ENCODE assay signal across 1 cellular context in the genomic region with DNA sequence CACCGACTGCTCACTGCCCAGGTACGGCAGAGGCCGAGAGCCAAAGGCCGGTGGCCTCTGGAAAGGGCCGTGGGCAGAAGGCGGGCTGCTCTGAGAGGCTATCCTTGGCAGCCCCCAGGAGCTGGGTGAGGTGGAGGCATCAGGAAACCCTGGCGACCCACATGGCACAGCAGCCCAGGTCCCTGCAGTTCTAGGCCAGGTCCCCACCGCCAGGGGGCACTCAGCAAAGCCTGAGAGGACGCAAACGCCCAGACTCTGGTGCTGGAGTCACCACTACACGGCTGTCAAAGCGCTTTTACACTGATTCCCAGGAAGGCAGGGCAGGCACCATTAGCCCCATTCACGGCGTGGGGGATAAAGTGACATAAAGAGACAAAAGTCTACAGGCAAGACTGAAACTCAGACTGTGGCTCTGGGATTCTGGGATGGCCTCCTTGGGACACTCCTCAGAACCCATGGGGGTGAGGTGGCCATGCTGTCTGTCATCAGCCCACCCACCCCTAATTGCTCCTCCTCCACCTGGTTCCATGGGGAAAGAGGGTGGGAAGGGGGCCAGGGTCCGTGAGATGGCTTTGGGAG.
TF ChIP-seq lines count a peak whose summit lies in the region.

No MANE protein-coding gene starts in this region.

TF ChIP-seq in IMR-90, 13 proteins besides CTCF, POLR2A, EP300 and RAD21 (continued from another document):
- no peak for TF ChIP-seq CEBPB (IDR thresholded peaks at IDR 0.05; ENCODE audit: low read depth, low read length)
